ENCODE assay signal across 8 cellular contexts in genomic region chr6:107113460-107114212, GRCh38. TPM values are rescaled to one million over a fixed set of nuclear protein-coding genes. Genes with fewer than 3 reads are reported as not detected.
A peak's percentile ranks its signal among the peaks of the same experiment; 100 is the strongest.
DNase-seq lines count a peak whose midpoint lies in the region; ATAC-seq and TF ChIP-seq lines count a peak whose summit lies in the region.

No MANE protein-coding gene starts in this region.

- no peaks in the 10 kb centered on the region for H3K36me3 ChIP-seq in heart left ventricle
- H3K36me3 ChIP-seq in iPS-15b (ENCODE audit: control insufficient read depth, insufficient read depth, low read length): no peaks in the 10 kb centered on the region

- peaks cover 17% of the 10 kb centered on the region for H3K27me3 Mint-ChIP-seq in activated T-helper 1 cell treated with anti-CD3 and anti-CD28 coated beads, Interleukin-12 subunit alpha, Interleukin-12 subunit beta, Interleukin-2, Interleukin-4 antibody, amounts not matched to agents 30 ng/mL and 10 ng/mL and 1 ng/mL, durations not matched to agents 14 hours and 24 hours and 36 hours (ENCODE audit: insufficient read depth)

- DNase-seq in heart left ventricle (no peak), Right ventricle myocardium inferior (ENCODE audit: missing footprints) (no peak), GM19240 (ENCODE audit: insufficient read length, low spot score) (no peak), NCI-H2081 treated with DMSO at 0.1 percent for 48 hours (lab: John Stamatoyannopoulos, UW) (no peak)
- DNase-seq in activated T-helper 1 cell treated with anti-CD3 and anti-CD28 coated beads, Interleukin-12 subunit alpha, Interleukin-12 subunit beta, Interleukin-2, Interleukin-4 antibody, amounts not matched to agents 30 ng/mL and 10 ng/mL and 1 ng/mL, durations not matched to agents 14 hours and 24 hours and 36 hours (ENCODE audit: low spot score): no peak
- DNase-seq in stimulated activated effector memory CD8-positive, alpha-beta T cell treated with anti-CD3 and anti-CD28 coated beads, Interleukin-12 subunit alpha, Interleukin-12 subunit beta, amount 100 ng/mL, for 72 hours (ENCODE audit: low spot score in 2 of 2): no peak
- DNase-seq in activated CD8-positive, alpha-beta memory T cell treated with anti-CD3 and anti-CD28 coated beads, Interleukin-2, amount 50 U/mL, for 4 hours: no peak

- H3K9me3 ChIP-seq in heart left ventricle (no peaks in the 10 kb centered on the region), iPS-15b (ENCODE audit: control insufficient read depth, insufficient read depth, low read length) (no peaks in the 10 kb centered on the region)

- ATAC-seq in heart left ventricle (no peak), Right ventricle myocardium inferior (no peak)
- no peak for ATAC-seq in stimulated activated effector memory CD8-positive, alpha-beta T cell treated with anti-CD3 and anti-CD28 coated beads, Interleukin-12 subunit alpha, Interleukin-12 subunit beta, amount 100 ng/mL, for 72 hours

- H3K4me3 ChIP-seq in heart left ventricle: peak overlapping the region in 11 of 12 donors; percentile 39 to 95 (median 68)
- peak overlapping the region; percentile 68 for H3K4me3 ChIP-seq in iPS-15b (ENCODE audit: low read depth, low read length)

- peak overlapping the region in 11 of 12 donors; percentile 13 to 84 (median 59) for H3K27ac ChIP-seq in heart left ventricle

- peaks cover 26% of the 10 kb centered on the region for H3K4me1 Mint-ChIP-seq in activated T-helper 1 cell treated with anti-CD3 and anti-CD28 coated beads, Interleukin-12 subunit alpha, Interleukin-12 subunit beta, Interleukin-2, Interleukin-4 antibody, amounts not matched to agents 30 ng/mL and 10 ng/mL and 1 ng/mL, durations not matched to agents 14 hours and 24 hours and 36 hours (ENCODE audit: low read depth)
- peaks cover 12% of the 10 kb centered on the region for H3K4me1 Mint-ChIP-seq in stimulated activated effector memory CD8-positive, alpha-beta T cell treated with anti-CD3 and anti-CD28 coated beads, Interleukin-12 subunit alpha, Interleukin-12 subunit beta, amount 100 ng/mL, for 72 hours

- WGBS in heart left ventricle, 4 donors: 41 to 45% (median 43%) methylated on average over 17 of the region's 17 CpGs

- peak overlapping the region; percentile 68 for H3K9ac ChIP-seq in iPS-15b (ENCODE audit: low read depth, low read length)

- H3K4me3 Mint-ChIP-seq in activated T-helper 1 cell treated with anti-CD3 and anti-CD28 coated beads, Interleukin-12 subunit alpha, Interleukin-12 subunit beta, Interleukin-2, Interleukin-4 antibody, amounts not matched to agents 30 ng/mL and 10 ng/mL and 1 ng/mL, durations not matched to agents 14 hours and 24 hours and 36 hours: peak overlapping the region; percentile 82
- H3K4me3 Mint-ChIP-seq in stimulated activated effector memory CD8-positive, alpha-beta T cell treated with anti-CD3 and anti-CD28 coated beads, Interleukin-12 subunit alpha, Interleukin-12 subunit beta, amount 100 ng/mL, for 72 hours: peak overlapping the region; percentile 71

- H3K27me3 ChIP-seq in heart left ventricle (peaks cover 0 to 6% (median 0%) of the 10 kb centered on the region in 9 donors), iPS-15b (ENCODE audit: control insufficient read depth, insufficient read depth, low read length) (no peaks in the 10 kb centered on the region)

- intact Hi-C loops in heart left ventricle (cut with DNase I) (loop anchor here (2.0 to 10.0 kb wide), 4 partner anchors 85 to 341 kb away; partner anchors contain the start of genes MTRES1 (in 10 of the 10) and PDSS2 (in 2 of the 10)), Right ventricle myocardium inferior (cut with DNase I) (loop anchor here (1.0 kb wide), 1 partner anchor 85 kb away; the partner anchor contains the start of gene MTRES1)
- intact Hi-C loops in activated T-helper 1 cell treated with anti-CD3 and anti-CD28 coated beads, Interleukin-12 subunit alpha, Interleukin-12 subunit beta, Interleukin-2, Interleukin-4 antibody, amounts not matched to agents 30 ng/mL and 10 ng/mL and 1 ng/mL, durations not matched to agents 14 hours and 24 hours and 36 hours (cut with micrococcal nuclease): loop anchor here (1.0 to 10.0 kb wide), 5 partner anchors 49 to 589 kb away; partner anchors contain the start of genes MTRES1, QRSL1 and RTN4IP1

- TF ChIP-seq CTCF in heart left ventricle (IDR thresholded peaks at IDR 0.05): no peak

- peaks cover 1% of the 10 kb centered on the region for H3K36me3 Mint-ChIP-seq in activated T-helper 1 cell treated with anti-CD3 and anti-CD28 coated beads, Interleukin-12 subunit alpha, Interleukin-12 subunit beta, Interleukin-2, Interleukin-4 antibody, amounts not matched to agents 30 ng/mL and 10 ng/mL and 1 ng/mL, durations not matched to agents 14 hours and 24 hours and 36 hours (ENCODE audit: low read depth)
- H3K36me3 Mint-ChIP-seq in stimulated activated effector memory CD8-positive, alpha-beta T cell treated with anti-CD3 and anti-CD28 coated beads, Interleukin-12 subunit alpha, Interleukin-12 subunit beta, amount 100 ng/mL, for 72 hours: peaks cover 7% of the 10 kb centered on the region

- no peak for TF ChIP-seq POLR2A in heart left ventricle (IDR thresholded peaks at IDR 0.05)

- H3K27ac Mint-ChIP-seq in activated T-helper 1 cell treated with anti-CD3 and anti-CD28 coated beads, Interleukin-12 subunit alpha, Interleukin-12 subunit beta, Interleukin-2, Interleukin-4 antibody, amounts not matched to agents 30 ng/mL and 10 ng/mL and 1 ng/mL, durations not matched to agents 14 hours and 24 hours and 36 hours: peak overlapping the region; percentile 77
- H3K27ac Mint-ChIP-seq in stimulated activated effector memory CD8-positive, alpha-beta T cell treated with anti-CD3 and anti-CD28 coated beads, Interleukin-12 subunit alpha, Interleukin-12 subunit beta, amount 100 ng/mL, for 72 hours: no peak overlapping the region

- H3K4me1 ChIP-seq in heart left ventricle (peaks cover 0 to 25% (median 16%) of the 10 kb centered on the region in 12 donors), iPS-15b (ENCODE audit: control insufficient read depth, insufficient read depth, low read length) (peaks cover 17% of the 10 kb centered on the region)

- no peaks in the 10 kb centered on the region for H3K9me3 Mint-ChIP-seq in activated T-helper 1 cell treated with anti-CD3 and anti-CD28 coated beads, Interleukin-12 subunit alpha, Interleukin-12 subunit beta, Interleukin-2, Interleukin-4 antibody, amounts not matched to agents 30 ng/mL and 10 ng/mL and 1 ng/mL, durations not matched to agents 14 hours and 24 hours and 36 hours
- no peaks in the 10 kb centered on the region for H3K9me3 Mint-ChIP-seq in stimulated activated effector memory CD8-positive, alpha-beta T cell treated with anti-CD3 and anti-CD28 coated beads, Interleukin-12 subunit alpha, Interleukin-12 subunit beta, amount 100 ng/mL, for 72 hours

RNA-seq across cellular contexts. Expression of gene BEND3, which starts 1.7 kb away (rescaled TPM):
- 1 to 10 TPM in 8 of 9 donors, under 1 TPM in 1; 0.75 to 2.0 (median 1.5) TPM for total RNA-seq in heart left ventricle
- 1 to 10 TPM in 1 of 2 donors, under 1 TPM in 1; 0.30 to 1.1 TPM for polyA plus RNA-seq in heart left ventricle
- total RNA-seq in Right ventricle myocardium inferior: 1.6 TPM
- 12.8 TPM in 2 replicates for total RNA-seq in activated T-helper 1 cell treated with anti-CD3 and anti-CD28 coated beads, Interleukin-12 subunit alpha, Interleukin-12 subunit beta, Interleukin-2, Interleukin-4 antibody, amounts not matched to agents 30 ng/mL and 10 ng/mL and 1 ng/mL, durations not matched to agents 14 hours and 24 hours and 36 hours
